7 cellular contexts compared by ENCODE assay signal in the genomic region with DNA sequence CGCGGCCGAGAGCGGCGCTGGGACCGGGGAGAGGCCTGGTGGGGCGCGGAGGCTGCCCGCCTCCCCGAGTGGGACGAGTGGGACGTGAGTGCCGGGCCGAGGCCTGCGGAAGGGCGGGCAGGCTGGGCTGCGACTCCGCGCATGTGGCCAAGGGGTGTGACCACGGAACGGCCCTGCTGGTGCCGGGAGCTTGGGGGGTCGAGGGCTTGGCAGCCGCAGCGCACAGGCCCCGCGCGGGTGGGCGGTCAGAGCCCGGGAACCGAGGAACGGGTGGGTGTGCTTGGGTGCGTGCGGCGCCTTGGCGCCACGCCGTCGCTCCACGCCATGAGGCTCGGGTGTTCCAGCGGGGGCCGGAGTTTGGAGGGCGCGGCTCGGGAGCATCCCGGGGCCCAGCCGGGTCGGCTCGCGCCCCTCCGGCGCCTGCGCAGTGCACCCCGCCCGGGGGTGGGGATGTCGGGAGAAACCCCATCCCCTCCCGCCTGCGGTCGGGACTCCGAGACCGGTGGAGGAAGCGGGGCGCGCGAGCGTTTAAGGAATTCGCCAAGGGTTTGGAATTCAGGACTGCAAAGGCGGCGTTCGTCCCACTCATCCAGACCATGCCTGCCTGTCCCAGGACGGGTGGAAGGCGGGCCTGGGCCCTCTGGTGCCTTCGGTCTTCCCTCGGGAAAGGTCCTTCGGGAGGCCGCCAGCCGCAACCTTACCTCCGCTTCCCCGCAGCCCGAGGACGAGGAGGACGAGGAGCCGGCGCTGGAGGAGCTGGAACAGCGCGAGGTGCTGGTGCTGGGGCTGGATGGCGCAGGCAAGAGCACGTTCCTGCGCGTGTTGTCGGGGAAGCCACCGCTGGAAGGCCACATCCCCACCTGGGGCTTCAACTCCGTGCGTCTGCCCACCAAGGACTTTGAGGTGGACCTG. TPM values are rescaled to one million over a fixed set of nuclear protein-coding genes. Genes with fewer than 3 reads are reported as not detected.
DNase-seq lines count a peak whose midpoint lies in the region; ATAC-seq and FAIRE-seq lines count a peak whose summit lies in the region.

No MANE protein-coding gene starts in this region.

- peak overlapping the region; percentile 24 for H2AK5ac ChIP-seq in neuronal stem cell (ENCODE audit: low read depth, low read length)

- WGBS in neuronal stem cell (ENCODE audit: extremely low coverage in 2 of 2, insufficient read length in 2 of 2, insufficient replicate concordance in 1 of 2), 2 donors, result no CpG with 5 or more reads among the region's 95 CpGs

- peak overlapping the region; percentile 97 for H3K9ac ChIP-seq in neuronal stem cell (ENCODE audit: low read depth, low read length, poor library complexity)

- peak overlapping the region; percentile 87 for H2BK5ac ChIP-seq in neuronal stem cell (ENCODE audit: low read length)

- H3K23ac ChIP-seq in neuronal stem cell (ENCODE audit: low read depth, low read length, poor library complexity), result peak overlapping the region; percentile 93

- H3K4ac ChIP-seq in neuronal stem cell (ENCODE audit: low read length), result peak overlapping the region; percentile 66

- peak overlapping the region; percentile 95 for H3K18ac ChIP-seq in neuronal stem cell (ENCODE audit: low read length)

- no peak overlapping the region for H2BK15ac ChIP-seq in neuronal stem cell (ENCODE audit: low read length)

- peak overlapping the region; percentile 81 to 84 for H3K4me3 ChIP-seq in neuronal stem cell (ENCODE audit: low read length in 2 of 2)

- peak overlapping the region; percentile 96 for H2AFZ ChIP-seq in neuronal stem cell (ENCODE audit: low read length)

- peak overlapping the region; percentile 30 for H2BK12ac ChIP-seq in neuronal stem cell (ENCODE audit: low read length)

- no peak overlapping the region for H3K27ac ChIP-seq in neuronal stem cell (replicated peaks; ENCODE audit: low read length)

- H4K91ac ChIP-seq in neuronal stem cell (ENCODE audit: low read depth, low read length, poor library complexity), result no peak overlapping the region

- H3K79me1 ChIP-seq in neuronal stem cell (ENCODE audit: low read depth, low read length), result peaks cover 3% of the 10 kb centered on the region

- peak overlapping the region; percentile 76 for H3K4me3 Mint-ChIP-seq in activated T-helper 2 cell treated with anti-CD3 and anti-CD28 coated beads, Interferon-gamma antibody, Interleukin-2, Interleukin-4, amounts not matched to agents 10 μg/mL and 5 μg/mL and 100 μg/mL, durations not matched to agents 14 hours and 24 hours and 36 hours (ENCODE audit: low read depth)

- H3K27me3 ChIP-seq in neuronal stem cell (ENCODE audit: control insufficient read depth in 3 of 3, insufficient read depth in 3 of 3, low read depth in 1 of 3, low read length in 3 of 3), result peaks cover 0 to 26% (median 20%) of the 10 kb centered on the region in 3 experiments

- H3K36me3 ChIP-seq in neuronal stem cell (replicated peaks in 1 of 2; ENCODE audit: control insufficient read depth in 2 of 2, insufficient read depth in 2 of 2, low read length in 2 of 2), result peaks cover 15 to 40% of the 10 kb centered on the region in 2 donors

- H3K36me3 Mint-ChIP-seq in activated T-helper 2 cell treated with anti-CD3 and anti-CD28 coated beads, Interferon-gamma antibody, Interleukin-2, Interleukin-4, amounts not matched to agents 10 μg/mL and 5 μg/mL and 100 μg/mL, durations not matched to agents 14 hours and 24 hours and 36 hours (ENCODE audit: low read depth), result peaks cover 29% of the 10 kb centered on the region

- H4K8ac ChIP-seq in neuronal stem cell (ENCODE audit: low read depth, low read length), result peak overlapping the region; percentile 52

- ATAC-seq in GM18519 (IDR thresholded peaks at IDR 0.05; ENCODE audit: low FRiP score, unreplicated experiment) (peak; percentile 20), HG03558 (IDR thresholded peaks at IDR 0.05; ENCODE audit: extremely low read depth, unreplicated experiment) (peak; percentile 13), GM21786 (IDR thresholded peaks at IDR 0.05; ENCODE audit: unreplicated experiment) (no peak)

- H3K4me1 ChIP-seq in neuronal stem cell (ENCODE audit: control insufficient read depth in 2 of 2, insufficient read depth in 1 of 2, low read depth in 1 of 2, low read length in 2 of 2), result peaks cover 2 to 10% of the 10 kb centered on the region in 2 donors

- no peak overlapping the region for H2BK120ac ChIP-seq in neuronal stem cell (ENCODE audit: low read depth, low read length)

- DNase-seq in activated T-helper 2 cell treated with anti-CD3 and anti-CD28 coated beads, Interferon-gamma antibody, Interleukin-2, Interleukin-4, amounts not matched to agents 10 μg/mL and 5 μg/mL and 100 μg/mL, durations not matched to agents 14 hours and 24 hours and 36 hours (ENCODE audit: low spot score), result peak; percentile 23
- peak; percentile 65 to 71 for DNase-seq in frontal cortex (ENCODE audit: low spot score in 2 of 2)
- DNase-seq in neuronal stem cell (ENCODE audit: low spot score), result peak; percentile 62
- DNase-seq in NCI-H2107 (lab: John Stamatoyannopoulos, UW), result no peak

- intact Hi-C loops in activated T-helper 2 cell treated with anti-CD3 and anti-CD28 coated beads, Interferon-gamma antibody, Interleukin-2, Interleukin-4, amounts not matched to agents 10 μg/mL and 5 μg/mL and 100 μg/mL, durations not matched to agents 14 hours and 24 hours and 36 hours (cut with micrococcal nuclease), result no loop called here

- H3K27me3 Mint-ChIP-seq in activated T-helper 2 cell treated with anti-CD3 and anti-CD28 coated beads, Interferon-gamma antibody, Interleukin-2, Interleukin-4, amounts not matched to agents 10 μg/mL and 5 μg/mL and 100 μg/mL, durations not matched to agents 14 hours and 24 hours and 36 hours (ENCODE audit: low read depth), result no peaks in the 10 kb centered on the region

- no peak for FAIRE-seq in frontal cortex (lab: Jason Lieb, UNC)

- peak overlapping the region; percentile 93 for H3K4me2 ChIP-seq in neuronal stem cell (ENCODE audit: insufficient read depth, low read length, poor library complexity, severe bottlenecking)

- peaks cover 20% of the 10 kb centered on the region for H3K4me1 Mint-ChIP-seq in activated T-helper 2 cell treated with anti-CD3 and anti-CD28 coated beads, Interferon-gamma antibody, Interleukin-2, Interleukin-4, amounts not matched to agents 10 μg/mL and 5 μg/mL and 100 μg/mL, durations not matched to agents 14 hours and 24 hours and 36 hours (ENCODE audit: low read depth)

- no peak overlapping the region for H3K27ac Mint-ChIP-seq in activated T-helper 2 cell treated with anti-CD3 and anti-CD28 coated beads, Interferon-gamma antibody, Interleukin-2, Interleukin-4, amounts not matched to agents 10 μg/mL and 5 μg/mL and 100 μg/mL, durations not matched to agents 14 hours and 24 hours and 36 hours

- H3K14ac ChIP-seq in neuronal stem cell (ENCODE audit: low read length), result peak overlapping the region; percentile 99

- no peaks in the 10 kb centered on the region for H3K9me3 Mint-ChIP-seq in activated T-helper 2 cell treated with anti-CD3 and anti-CD28 coated beads, Interferon-gamma antibody, Interleukin-2, Interleukin-4, amounts not matched to agents 10 μg/mL and 5 μg/mL and 100 μg/mL, durations not matched to agents 14 hours and 24 hours and 36 hours

- no peaks in the 10 kb centered on the region for H3K9me3 ChIP-seq in neuronal stem cell (replicated peaks in 1 of 2; ENCODE audit: control insufficient read depth in 2 of 2, insufficient read depth in 1 of 2, low read depth in 1 of 2, low read length in 2 of 2)

RNA-seq across cellular contexts. Expression of gene ARL10, which starts 0.6 kb away (rescaled TPM):
- 22.3 TPM in 2 replicates for total RNA-seq in activated T-helper 2 cell treated with anti-CD3 and anti-CD28 coated beads, Interferon-gamma antibody, Interleukin-2, Interleukin-4, amounts not matched to agents 10 μg/mL and 5 μg/mL and 100 μg/mL, durations not matched to agents 14 hours and 24 hours and 36 hours
- total RNA-seq in frontal cortex, result 34.6 TPM
- polyA plus RNA-seq in neuronal stem cell (2013, experiment 1 of 2), result 8.4 TPM
- polyA plus RNA-seq in neuronal stem cell (2013, experiment 2 of 2), result 8.8 TPM

RNA-seq across cellular contexts. Expression of gene KIAA1191, which starts 4.4 kb away (rescaled TPM):
- total RNA-seq in activated T-helper 2 cell treated with anti-CD3 and anti-CD28 coated beads, Interferon-gamma antibody, Interleukin-2, Interleukin-4, amounts not matched to agents 10 μg/mL and 5 μg/mL and 100 μg/mL, durations not matched to agents 14 hours and 24 hours and 36 hours, result 55.5 and 61.3 TPM in 2 replicates
- total RNA-seq in frontal cortex, result 111 TPM
- polyA plus RNA-seq in neuronal stem cell (2013, experiment 1 of 2), result 142 TPM
- polyA plus RNA-seq in neuronal stem cell (2013, experiment 2 of 2), result 141 TPM

RNA-seq across cellular contexts. Expression of gene NOP16, which starts 22.5 kb away (rescaled TPM):
- 79.6 and 84.0 TPM in 2 replicates for total RNA-seq in activated T-helper 2 cell treated with anti-CD3 and anti-CD28 coated beads, Interferon-gamma antibody, Interleukin-2, Interleukin-4, amounts not matched to agents 10 μg/mL and 5 μg/mL and 100 μg/mL, durations not matched to agents 14 hours and 24 hours and 36 hours
- total RNA-seq in frontal cortex, result 12.6 TPM
- 11.9 TPM for polyA plus RNA-seq in neuronal stem cell (2013, experiment 1 of 2)
- 11.7 TPM for polyA plus RNA-seq in neuronal stem cell (2013, experiment 2 of 2)

RNA-seq across cellular contexts. Expression of gene HIGD2A, which starts 22.6 kb away (rescaled TPM):
- total RNA-seq in activated T-helper 2 cell treated with anti-CD3 and anti-CD28 coated beads, Interferon-gamma antibody, Interleukin-2, Interleukin-4, amounts not matched to agents 10 μg/mL and 5 μg/mL and 100 μg/mL, durations not matched to agents 14 hours and 24 hours and 36 hours, result 102 and 105 TPM in 2 replicates
- 27.7 TPM for total RNA-seq in frontal cortex
- polyA plus RNA-seq in neuronal stem cell (2013, experiment 1 of 2), result 247 TPM
- polyA plus RNA-seq in neuronal stem cell (2013, experiment 2 of 2), result 237 TPM

RNA-seq across cellular contexts. Expression of gene CLTB, which starts 50.4 kb away (rescaled TPM):
- 47.9 and 57.9 TPM in 2 replicates for total RNA-seq in activated T-helper 2 cell treated with anti-CD3 and anti-CD28 coated beads, Interferon-gamma antibody, Interleukin-2, Interleukin-4, amounts not matched to agents 10 μg/mL and 5 μg/mL and 100 μg/mL, durations not matched to agents 14 hours and 24 hours and 36 hours
- total RNA-seq in frontal cortex, result 71.3 TPM
- polyA plus RNA-seq in neuronal stem cell (2013, experiment 1 of 2), result 21.0 TPM
- 20.3 TPM for polyA plus RNA-seq in neuronal stem cell (2013, experiment 2 of 2)
